8 cellular contexts compared by ENCODE assay signal in genomic region chr22:43186272-43187170, GRCh38. TPM values are rescaled to one million over a fixed set of nuclear protein-coding genes. Genes with fewer than 3 reads are reported as not detected.
DNase-seq lines count a peak whose midpoint lies in the region; ATAC-seq and TF ChIP-seq lines count a peak whose summit lies in the region.

Gene TTLL12, minus strand, starts transcription at chr22:43187134. Its CDS starts 65 bp downstream, at chr22:43187069.

- peak within 1 kb of the TSS; percentile 84 for H3K4ac ChIP-seq in trophoblast cell (ENCODE audit: low read depth, low read length)

- WGBS in heart left ventricle, 4 donors, result 1 to 3% (median 2%) methylated on average over 15 to 86 of the region's 87 CpGs
- WGBS in trophoblast cell (ENCODE audit: extremely low coverage, insufficient coverage, insufficient read length), result no CpG with 5 or more reads among the region's 87 CpGs
- WGBS in tibial nerve, 2 donors, result 1 to 2% methylated on average over 18 to 38 of the region's 87 CpGs

- peak within 1 kb of the TSS; percentile 94 for H3K27ac Mint-ChIP-seq in activated naive CD8-positive, alpha-beta T cell treated with anti-CD3 and anti-CD28 coated beads, Interleukin-2, amount 10 ng/mL, durations not matched to agents 7 days and 5 days

- H2AFZ ChIP-seq in trophoblast cell (ENCODE audit: insufficient read depth, low read length, poor library complexity), result peak within 1 kb of the TSS; percentile 91

- H3K4me1 ChIP-seq in heart left ventricle (peaks cover 0 to 36% (median 13%) of the 10 kb centered on the region in 12 donors), trophoblast cell (ENCODE audit: control insufficient read depth in 1 of 2, insufficient read depth in 2 of 2, low read length in 2 of 2) (peaks cover 6 to 12% of the 10 kb centered on the region in 2 experiments), tibial nerve (peaks cover 0 to 35% (median 5%) of the 10 kb centered on the region in 4 donors)

- H3K36me3 Mint-ChIP-seq in activated naive CD8-positive, alpha-beta T cell treated with anti-CD3 and anti-CD28 coated beads, Interleukin-2, amount 10 ng/mL, durations not matched to agents 7 days and 5 days, result peaks cover 2% of the 10 kb centered on the region

- H3K14ac ChIP-seq in trophoblast cell (ENCODE audit: low read length), result peak within 1 kb of the TSS; percentile 95

- intact Hi-C loops in heart left ventricle (cut with DNase I), result loop anchor here in 3 of 10 donors (1.0 to 5.0 kb wide), 2 partner anchors 36 kb away; no protein-coding TSS in a partner anchor

- H3K79me2 ChIP-seq in trophoblast cell (ENCODE audit: control insufficient read depth, insufficient read depth, low read length, poor library complexity), result peaks cover 9% of the 10 kb centered on the region

- H3K27ac ChIP-seq in heart left ventricle (peak within 1 kb of the TSS; percentile 74 to 98 (median 92)), trophoblast cell (ENCODE audit: low read depth, low read length) (peak within 1 kb of the TSS; percentile 71), tibial nerve (peak within 1 kb of the TSS; percentile 76 to 92 (median 90))

- H4K91ac ChIP-seq in trophoblast cell (ENCODE audit: low read depth, low read length), result peak within 1 kb of the TSS; percentile 94

- H3K79me1 ChIP-seq in trophoblast cell (ENCODE audit: low read length), result peaks cover 9% of the 10 kb centered on the region

- H3K4me1 Mint-ChIP-seq in activated naive CD8-positive, alpha-beta T cell treated with anti-CD3 and anti-CD28 coated beads, Interleukin-2, amount 10 ng/mL, durations not matched to agents 7 days and 5 days, result peaks cover 18% of the 10 kb centered on the region

- ATAC-seq in GM18517 (IDR thresholded peaks at IDR 0.05; ENCODE audit: unreplicated experiment) (peak; percentile 34), HG03280 (IDR thresholded peaks at IDR 0.05; ENCODE audit: unreplicated experiment) (peak; percentile 46), heart left ventricle (peak in 3 of 4 donors; percentile 16 to 43 (median 36))
- peak; percentile 25 for ATAC-seq in activated naive CD8-positive, alpha-beta T cell treated with anti-CD3 and anti-CD28 coated beads, Interleukin-2, amount 10 ng/mL, durations not matched to agents 7 days and 5 days (ENCODE audit: low read depth)

- H3K27me3 ChIP-seq in heart left ventricle (no peaks in the 10 kb centered on the region), trophoblast cell (ENCODE audit: insufficient read depth, low read length) (no peaks in the 10 kb centered on the region), tibial nerve (peaks cover 0 to 4% of the 10 kb centered on the region in 2 donors)

- peak within 1 kb of the TSS; percentile 81 for H2BK5ac ChIP-seq in trophoblast cell (ENCODE audit: low read depth, low read length, poor library complexity)

- H3K9me3 Mint-ChIP-seq in activated naive CD8-positive, alpha-beta T cell treated with anti-CD3 and anti-CD28 coated beads, Interleukin-2, amount 10 ng/mL, durations not matched to agents 7 days and 5 days, result peaks cover 2% of the 10 kb centered on the region

- peak within 1 kb of the TSS; percentile 88 for H3K9ac ChIP-seq in trophoblast cell (ENCODE audit: low read length)

- peak within 1 kb of the TSS; percentile 49 for H2BK12ac ChIP-seq in trophoblast cell (ENCODE audit: low read length)

- H2BK120ac ChIP-seq in trophoblast cell (ENCODE audit: insufficient read depth, low read length, poor library complexity), result peak within 1 kb of the TSS; percentile 88

- peaks cover 4% of the 10 kb centered on the region for H3K27me3 Mint-ChIP-seq in activated naive CD8-positive, alpha-beta T cell treated with anti-CD3 and anti-CD28 coated beads, Interleukin-2, amount 10 ng/mL, durations not matched to agents 7 days and 5 days

- H2AK5ac ChIP-seq in trophoblast cell (ENCODE audit: low read length), result peak within 1 kb of the TSS; percentile 88

- peak within 1 kb of the TSS; percentile 45 to 95 (median 76) for H3K4me3 ChIP-seq in heart left ventricle
- H3K4me3 ChIP-seq in trophoblast cell (ENCODE audit: low read depth, low read length), result peak within 1 kb of the TSS; percentile 82
- peak within 1 kb of the TSS; percentile 59 to 86 (median 62) for H3K4me3 ChIP-seq in tibial nerve

- POLR2A ChIA-PET in activated naive CD8-positive, alpha-beta T cell treated with anti-CD3 and anti-CD28 coated beads, Interleukin-2, amount 10 ng/mL, durations not matched to agents 7 days and 5 days (lab: Charles Lee), result interaction anchor here (0.5 to 2.1 kb wide), 9 partner anchors 34 to 322 kb away, joined by 3 to 11 read pairs (median 4); partner anchors contain the start of genes MCAT and PACSIN2

- H3K9me3 ChIP-seq in heart left ventricle (no peaks in the 10 kb centered on the region), trophoblast cell (ENCODE audit: insufficient read depth, low read depth, low read length) (peaks cover 4% of the 10 kb centered on the region), tibial nerve (no peaks in the 10 kb centered on the region)

- no peak within 1 kb of the TSS for H3K23ac ChIP-seq in trophoblast cell (ENCODE audit: low read length)

- H3K4me2 ChIP-seq in trophoblast cell (ENCODE audit: low read length), result peak within 1 kb of the TSS; percentile 96

- peak within 1 kb of the TSS; percentile 99 for H4K8ac ChIP-seq in trophoblast cell (ENCODE audit: low read depth, low read length)

- TF ChIP-seq POLR2A in heart left ventricle (IDR thresholded peaks at IDR 0.05), result peak in 1 of 2 donors; percentile 51
- peak; percentile 49 to 68 for TF ChIP-seq POLR2A in tibial nerve (IDR thresholded peaks at IDR 0.05)

- H3K36me3 ChIP-seq in heart left ventricle, result peaks cover 0 to 4% (median 0%) of the 10 kb centered on the region in 9 donors
- H3K36me3 ChIP-seq in trophoblast cell (ENCODE audit: control insufficient read depth in 1 of 2, insufficient read depth in 2 of 2, low read length in 2 of 2), result peaks cover 0 to 3% of the 10 kb centered on the region in 2 experiments
- peaks cover 0 to 19% (median 0%) of the 10 kb centered on the region in 3 donors for H3K36me3 ChIP-seq in tibial nerve

- peak within 1 kb of the TSS; percentile 84 for H3K4me3 Mint-ChIP-seq in activated naive CD8-positive, alpha-beta T cell treated with anti-CD3 and anti-CD28 coated beads, Interleukin-2, amount 10 ng/mL, durations not matched to agents 7 days and 5 days

- peak within 1 kb of the TSS; percentile 96 for H4K12ac ChIP-seq in trophoblast cell (ENCODE audit: low read depth, low read length)

- DNase-seq in A172 (ENCODE audit: low spot score) (no peak), SK-N-DZ (ENCODE audit: low spot score) (peak; percentile 45), heart left ventricle (peak; percentile 49 to 84 (median 67)), trophoblast cell (peak; percentile 28 to 63), tibial nerve (ENCODE audit: low spot score in 2 of 2) (no peak)
- peak; percentile 75 for DNase-seq in activated naive CD8-positive, alpha-beta T cell treated with anti-CD3 and anti-CD28 coated beads, Interleukin-2, amount 10 ng/mL, durations not matched to agents 7 days and 5 days

- peak in 2 of 12 donors; percentile 10 to 18 for TF ChIP-seq CTCF in heart left ventricle (IDR thresholded peaks at IDR 0.05)
- TF ChIP-seq CTCF in tibial nerve (IDR thresholded peaks at IDR 0.05), result peak in 1 of 5 experiments; percentile 31

- peak within 1 kb of the TSS; percentile 98 for H3K18ac ChIP-seq in trophoblast cell (ENCODE audit: low read length)

- no peak for TF ChIP-seq EP300 in tibial nerve (IDR thresholded peaks at IDR 0.05)

RNA-seq across cellular contexts. Expression of gene TTLL12, which starts in this region (rescaled TPM):
- total RNA-seq in A172 (2014; rRNA removed; shearing (Covaris generic)), result 35.3 and 37.1 TPM in 2 replicates
- polyA plus RNA-seq in SK-N-DZ (2014; cell fraction: cytosol; rRNA removed), result 56.9 and 61.0 TPM in 2 replicates
- polyA plus RNA-seq in SK-N-DZ (2014; cell fraction: nucleus; rRNA removed), result 52.4 and 60.6 TPM in 2 replicates
- 10 to 100 TPM; 30.4 to 30.6 TPM for total RNA-seq in activated naive CD8-positive, alpha-beta T cell treated with anti-CD3 and anti-CD28 coated beads, Interleukin-2, amount 10 ng/mL, durations not matched to agents 7 days and 5 days
- 10 to 100 TPM in 7 of 9 donors, 1 to 10 TPM in 2; 8.6 to 21.5 (median 11.9) TPM for total RNA-seq in heart left ventricle
- polyA plus RNA-seq in heart left ventricle, result 10 to 100 TPM in 1 of 2 donors, 1 to 10 TPM in 1; 8.0 to 29.0 TPM
- 20.0 and 21.1 TPM in 2 replicates for polyA plus RNA-seq in trophoblast cell (2013)
- total RNA-seq in tibial nerve, result 10 to 100 TPM; 38.5 to 50.4 (median 41.9) TPM

Comparison
In these comparisons a context has a peak if more than half of its experiments do, and no peak if none do; other contexts are left out.
1. DNase-seq: peak in SK-N-DZ (single experiment), activated naive CD8-positive, alpha-beta T cell treated with anti-CD3 and anti-CD28 coated beads, Interleukin-2, amount 10 ng/mL, durations not matched to agents 7 days and 5 days (single experiment), heart left ventricle (5 of 5) and trophoblast cell (2 of 2); none in A172 (single experiment) and tibial nerve (0 of 2).
2. Peak in every context shown above with its lines, with median percentiles within 50 percentile points of each other: ATAC-seq, H3K27ac ChIP-seq and H3K4me3 ChIP-seq.